ENCODE assay signal across 29 cellular contexts in genomic region chr7:17535776-17536175, GRCh38.
DNase-seq lines count a peak whose midpoint lies in the region; ATAC-seq, FAIRE-seq and TF ChIP-seq lines count a peak whose summit lies in the region.
"Had no signal": no experiment of that assay in that cellular context is flagged by ENCODE, and none has a peak within 500 bp of the region (broad histone marks: within the 10 kb centered on the region; RNA-seq: fewer than 3 reads in every experiment).

No MANE protein-coding gene starts in this region.

- RAD21 ChIA-PET in GM12878 (lab: Charles Lee; ENCODE audit: unreplicated experiment), result no interaction called here

- no peaks in the 10 kb centered on the region; a peak in 1 of 5 replicates for H3K27me3 ChIP-seq in HepG2 (ENCODE audit: control insufficient read depth in 1 of 2, insufficient read depth in 2 of 2, low read length in 2 of 2)
- no peaks in the 10 kb centered on the region for H3K27me3 ChIP-seq in right lobe of liver
- no peaks in the 10 kb centered on the region; a peak in 1 of 4 replicates for H3K27me3 ChIP-seq in GM12878 (replicated peaks in 1 of 2; ENCODE audit: control insufficient read depth in 2 of 2, insufficient read depth in 2 of 2, low read length in 1 of 2)
- H3K27me3 ChIP-seq: body of pancreas, Peyer's patch, uterus had no signal

- H3K4me1 ChIP-seq in HepG2 (ENCODE audit: insufficient read depth, low read length), result peaks cover 8% of the 10 kb centered on the region; the same call in 1 of the 2 replicates
- peaks cover 0 to 7% (median 0%) of the 10 kb centered on the region in 4 donors for H3K4me1 ChIP-seq in right lobe of liver
- H3K4me1 ChIP-seq in GM12878 (ENCODE audit: control insufficient read depth, insufficient read depth, low read length), result no peaks in the 10 kb centered on the region
- H3K4me1 ChIP-seq: Peyer's patch, prostate gland had no signal

- ATAC-seq in HepG2 (no peak), right lobe of liver (no peak), GM12878 (no peak), HG03565 (IDR thresholded peaks at IDR 0.05; ENCODE audit: unreplicated experiment) (no peak), HG02623 (IDR thresholded peaks at IDR 0.05; ENCODE audit: unreplicated experiment) (no peak)
- ATAC-seq: activated naive CD8-positive, alpha-beta T cell treated with anti-CD3 and anti-CD28 coated beads, Interleukin-2, amount 50 U/mL, for 24 hours; body of pancreas; CD8-positive, alpha-beta T cell; left cardiac atrium had no signal

- DNase-seq in HepG2 (ENCODE audit: low spot score) (no peak), right lobe of liver (no peak), GM12878 (ENCODE audit: low read depth, low spot score) (no peak), fibroblast of villous mesenchyme (ENCODE audit: low read depth) (peak; percentile 81), NCI-H510A treated with DMSO at 0.1 percent for 48 hours (lab: John Stamatoyannopoulos, UW) (no peak), GM10248 (ENCODE audit: extremely low spot score) (no peak)
- DNase-seq: 8988T; activated CD4-positive, alpha-beta T cell treated with anti-CD3 and anti-CD28 coated beads for 48 hours; activated gamma-delta T cell treated with Interleukin-2 at 50 U/mL for 16 hours; activated naive CD8-positive, alpha-beta T cell treated with anti-CD3 and anti-CD28 coated beads, Interleukin-2, amount 50 U/mL, for 24 hours; activated T-cell treated with anti-CD3 and anti-CD28 coated beads, Interleukin-2, amount 50 U/mL, for 24 hours; body of pancreas; CD8-positive, alpha-beta T cell; cerebellar nuclear complex; dorsolateral prefrontal cortex; H7; left cardiac atrium; NCI-H1105 treated with DMSO at 0.1 percent for 48 hours; NCI-H2029; Peyer's patch; SIG-M5; uterus had no signal

- WGBS in HepG2 (ENCODE audit: low lambda C conversion rate), result 5% methylated on average over 1 of the region's 1 CpG
- WGBS in right lobe of liver (ENCODE audit: insufficient coverage, low coverage, low lambda C conversion rate, missing lambda C conversion rate), result 43% methylated on average over 1 of the region's 1 CpG
- WGBS in GM12878 (ENCODE audit: insufficient coverage, insufficient replicate concordance, low lambda C conversion rate, missing lambda C conversion rate), result 0% methylated on average over 1 of the region's 1 CpG

- H3K9me3 ChIP-seq in HepG2 (ENCODE audit: low read length) (no peaks in the 10 kb centered on the region), right lobe of liver (no peaks in the 10 kb centered on the region), GM12878 (replicated peaks; ENCODE audit: control insufficient read depth, insufficient read depth, low read length) (no peaks in the 10 kb centered on the region)
- H3K9me3 ChIP-seq: body of pancreas, Peyer's patch, prostate gland, thoracic aorta, uterus had no signal

- POLR2A ChIA-PET in HepG2 (lab: Yijun Ruan, JAX), result no interaction called here
- POLR2A ChIA-PET in GM12878 (lab: Charles Lee), result no interaction called here
- POLR2A ChIA-PET in GM10248 (lab: Yijun Ruan, JAX), result no interaction called here

- no peak overlapping the region for H3K4me3 ChIP-seq in HepG2 (replicated peaks in 1 of 3; ENCODE audit: insufficient read depth in 1 of 3, low read depth in 2 of 3, low read length in 3 of 3)
- H3K4me3 ChIP-seq in right lobe of liver, result no peak overlapping the region
- no peak overlapping the region for H3K4me3 ChIP-seq in GM12878
- H3K4me3 ChIP-seq in fibroblast of villous mesenchyme (ENCODE audit: low read depth, low read length), result no peak overlapping the region
- H3K4me3 ChIP-seq: body of pancreas, dorsolateral prefrontal cortex, Peyer's patch, prostate gland, skin epidermis, thoracic aorta, uterus had no signal

- intact Hi-C loops in HepG2 (cut with micrococcal nuclease; ENCODE audit: unreplicated experiment) (loop anchor here (10.0 kb wide), 2 partner anchors 231 to 581 kb away; no protein-coding TSS in a partner anchor), right lobe of liver (cut with DNase I) (loop anchor here in 1 of 2 donors (10.0 kb wide), 1 partner anchor 231 kb away; no protein-coding TSS in a partner anchor), GM12878 (cut with micrococcal nuclease; ENCODE audit: unreplicated experiment) (no loop called here)

- H3K27ac ChIP-seq in HepG2 (ENCODE audit: extremely low read length, insufficient read depth, low read length), result no peak overlapping the region
- no peak overlapping the region for H3K27ac ChIP-seq in right lobe of liver
- H3K27ac ChIP-seq in GM12878 (ENCODE audit: control insufficient read depth, insufficient read depth), result no peak overlapping the region
- H3K27ac ChIP-seq: body of pancreas, dorsolateral prefrontal cortex, Peyer's patch, prostate gland, thoracic aorta, uterus, VCaP had no signal

- CTCF ChIA-PET in HepG2 (lab: Yijun Ruan, JAX; ENCODE audit: low intra/inter-chr PET ratio, low total read pairs) (no interaction called here), GM12878 (lab: Yijun Ruan, JAX) (no interaction called here), GM10248 (lab: Yijun Ruan, JAX) (no interaction called here)

- H3K9ac ChIP-seq in HepG2 (ENCODE audit: insufficient read depth, low read depth, low read length) (no peak overlapping the region), GM12878 (ENCODE audit: control insufficient read depth, insufficient read depth, low read length) (no peak overlapping the region)

- BruUV-seq in HepG2 (replicated peaks; lab: Mats Ljungman, UMichigan) (no TSS peak), GM12878 (replicated peaks; lab: Mats Ljungman, UMichigan) (no TSS peak)

- FAIRE-seq in HepG2 (lab: Jason Lieb, UNC), result no peak
- FAIRE-seq in GM12878 (lab: Jason Lieb, UNC), result no peak
- FAIRE-seq: GM19239 had no signal

- no peak for TF ChIP-seq RAD21 in HepG2 (CRISPR knock-in tag; IDR thresholded peaks at IDR 0.05)
- TF ChIP-seq RAD21 in GM12878 (IDR thresholded peaks at IDR 0.05; ENCODE audit: insufficient read depth, low read depth, low read length), result no peak

- H4K20me1 ChIP-seq in HepG2 (ENCODE audit: insufficient read depth, low read length), result no peaks in the 10 kb centered on the region
- no peaks in the 10 kb centered on the region for H4K20me1 ChIP-seq in GM12878 (ENCODE audit: control insufficient read depth, insufficient read depth)

- in situ Hi-C loops in HepG2 (cut with HindIII; ENCODE audit: extremely low pct_ligation_motif_present, low pct_unique_long_range_greater_than_20kb), result loop anchor here (25.0 kb wide), 1 partner anchor 598 kb away; no protein-coding TSS in a partner anchor
- in situ Hi-C loops in GM12878 (cut with MboI), result loop anchor here (10.0 kb wide), 1 partner anchor 551 kb away; no protein-coding TSS in a partner anchor

- no peak overlapping the region for H3K4me2 ChIP-seq in HepG2 (ENCODE audit: low read depth, low read length)
- no peak overlapping the region for H3K4me2 ChIP-seq in GM12878 (ENCODE audit: control insufficient read depth, insufficient read depth)

- H2AFZ ChIP-seq in HepG2 (ENCODE audit: low read length), result no peak overlapping the region
- no peak overlapping the region for H2AFZ ChIP-seq in GM12878 (ENCODE audit: control insufficient read depth, low read depth, low read length)

- TF ChIP-seq POLR2A in HepG2 (IDR thresholded peaks at IDR 0.05; ENCODE audit: insufficient read depth in 1 of 2, low read depth in 2 of 2, low read length in 2 of 2) (no peak), right lobe of liver (IDR thresholded peaks at IDR 0.05) (no peak), GM12878 (IDR thresholded peaks at IDR 0.05; ENCODE audit: low read depth, low read length) (no peak)

- TF ChIP-seq EP300 in HepG2 (IDR thresholded peaks at IDR 0.05; ENCODE audit: low read depth in 2 of 2, low read length in 2 of 2) (no peak), HepG2 (CRISPR knock-in tag; IDR thresholded peaks at IDR 0.05; ENCODE audit: borderline replicate concordance) (no peak), GM12878 (IDR thresholded peaks at IDR 0.05; ENCODE audit: borderline replicate concordance in 1 of 2, control insufficient read depth in 1 of 2, low read depth in 2 of 2, low read length in 2 of 2) (no peak)

- SMC1A ChIA-PET in GM12878 (lab: Charles Lee; ENCODE audit: uncharacterized antibody, unreplicated experiment), result interaction anchor here (1.3 kb wide), 1 partner anchor 228 kb away, joined by 3 read pairs; no protein-coding TSS in a partner anchor

- no peak for TF ChIP-seq CTCF in HepG2 (CRISPR knock-in tag; IDR thresholded peaks at IDR 0.05)
- TF ChIP-seq CTCF in right lobe of liver (IDR thresholded peaks at IDR 0.05), result no peak
- TF ChIP-seq CTCF in GM12878 (IDR thresholded peaks at IDR 0.05 in 2 of 3, conservative IDR thresholded peaks at IDR 0.05 in 1 of 3; ENCODE audit: control insufficient read depth in 2 of 3, extremely low read depth in 1 of 3, insufficient read depth in 1 of 3, low read depth in 3 of 3, low read length in 3 of 3), result no peak
- TF ChIP-seq CTCF in fibroblast of villous mesenchyme (IDR thresholded peaks at IDR 0.05; ENCODE audit: insufficient read depth, low read depth, low read length), result no peak
- TF ChIP-seq CTCF in GM10248 (IDR thresholded peaks at IDR 0.05; ENCODE audit: control extremely low read depth, extremely low read depth, low read depth, missing control alignments), result no peak

- no peaks in the 10 kb centered on the region for H3K79me2 ChIP-seq in HepG2 (ENCODE audit: insufficient read depth, low read length)
- no peaks in the 10 kb centered on the region for H3K79me2 ChIP-seq in GM12878 (ENCODE audit: control insufficient read depth, insufficient read depth, low read length)

- H3K36me3 ChIP-seq in HepG2 (replicated peaks in 1 of 2; ENCODE audit: control insufficient read depth in 1 of 2, insufficient read depth in 2 of 2, low read length in 2 of 2) (no peaks in the 10 kb centered on the region), right lobe of liver (no peaks in the 10 kb centered on the region), GM12878 (ENCODE audit: control insufficient read depth in 2 of 2, insufficient read depth in 2 of 2, low read length in 1 of 2) (no peaks in the 10 kb centered on the region)
- H3K36me3 ChIP-seq: Peyer's patch, prostate gland, thoracic aorta, uterus had no signal

TF ChIP-seq in HepG2, 621 proteins besides CTCF, POLR2A, EP300 and RAD21:
- TF ChIP-seq CREB1 (IDR thresholded peaks at IDR 0.05) (peak; percentile 32; the same call in 1 of the 2 replicates), CREB1 (CRISPR knock-in tag; IDR thresholded peaks at IDR 0.05) (no peak), ZNF703 (CRISPR knock-in tag; IDR thresholded peaks at IDR 0.05; ENCODE audit: borderline replicate concordance) (no peak), NFKBIZ (CRISPR knock-in tag; IDR thresholded peaks at IDR 0.05) (no peak), ATF7 (IDR thresholded peaks at IDR 0.05) (peak; percentile 86), ATF7 (CRISPR knock-in tag; IDR thresholded peaks at IDR 0.05) (no peak)
TF ChIP-seq in HepG2: peak in this region for 2.

TF ChIP-seq in GM12878, 131 proteins besides CTCF, POLR2A, EP300 and RAD21:
- TF ChIP-seq SMAD5 (IDR thresholded peaks at IDR 0.05; ENCODE audit: low read depth) (no peak), ATF7 (IDR thresholded peaks at IDR 0.05; ENCODE audit: low read depth) (peak; percentile 14; the same call in 1 of the 2 replicates)
